In the genomic region with DNA sequence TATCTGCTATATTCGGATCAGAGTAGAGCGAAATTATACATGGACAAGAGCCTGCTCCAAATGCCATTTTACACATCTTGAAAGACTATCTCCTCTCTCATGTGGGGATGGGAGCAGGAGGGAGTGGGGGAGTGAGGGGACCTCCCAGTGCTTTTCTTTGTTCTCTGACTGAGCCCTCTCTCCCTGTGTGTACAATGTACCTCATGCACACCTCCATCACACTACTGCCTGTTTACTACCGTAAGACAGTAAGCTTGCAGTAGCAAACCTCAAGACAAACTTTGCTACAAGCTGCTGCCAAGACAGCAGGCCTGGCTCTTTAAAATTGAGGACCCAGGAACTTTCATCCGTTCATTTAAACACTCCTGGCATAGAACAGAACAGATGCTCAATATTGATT, we compare ENCODE assay signal across 18 cellular contexts. TPM values are rescaled to one million over a fixed set of nuclear protein-coding genes. Genes with fewer than 3 reads are reported as not detected.
A peak's percentile ranks its signal among the peaks of the same experiment; 100 is the strongest.
DNase-seq lines count a peak whose midpoint lies in the region; ATAC-seq and TF ChIP-seq lines count a peak whose summit lies in the region.
"Had no signal": no experiment of that assay in that cellular context is flagged by ENCODE, and none has a peak within 500 bp of the region (broad histone marks: within the 10 kb centered on the region; RNA-seq: fewer than 3 reads in every experiment).

No MANE protein-coding gene starts in this region.

- H3K27me3 ChIP-seq in left ventricle myocardium inferior (ENCODE audit: low read depth), result no peaks in the 10 kb centered on the region
- no peaks in the 10 kb centered on the region for H3K27me3 ChIP-seq in transverse colon
- H3K27me3 ChIP-seq: SJSA1, vagina had no signal

- H3K36me3 Mint-ChIP-seq in glutamatergic neuron (ENCODE audit: unreplicated experiment), result no peaks in the 10 kb centered on the region
- H3K36me3 Mint-ChIP-seq: activated naive CD8-positive, alpha-beta T cell treated with anti-CD3 and anti-CD28 coated beads, Interleukin-2, amount 10 ng/mL, durations not matched to agents 7 days and 5 days; CD4-positive, alpha-beta memory T cell had no signal

- H3K4me3 ChIP-seq in left ventricle myocardium inferior, result no peak overlapping the region
- H3K4me3 ChIP-seq in transverse colon, result no peak overlapping the region
- H3K4me3 ChIP-seq: SJSA1, vagina had no signal

- DNase-seq in left ventricle myocardium inferior, result no peak
- DNase-seq in Right ventricle myocardium superior, result no peak
- peak; percentile 86 for DNase-seq in NCI-H69 (lab: John Stamatoyannopoulos, UW)
- DNase-seq in glutamatergic neuron, result no peak
- DNase-seq in transverse colon, result no peak
- no peak for DNase-seq in SKM-1 treated with dmso at 0.1 percent for 144 hours (lab: John Stamatoyannopoulos, UW; ENCODE audit: unreplicated experiment)
- DNase-seq: activated CD8-positive, alpha-beta memory T cell treated with anti-CD3 and anti-CD28 coated beads for 24 hours; activated naive CD8-positive, alpha-beta T cell treated with anti-CD3 and anti-CD28 coated beads, Interleukin-2, amount 10 ng/mL, durations not matched to agents 7 days and 5 days; CD4-positive, alpha-beta memory T cell; foreskin melanocyte; GOT3; NCI-H226; stimulated activated CD4-positive, alpha-beta T cell treated with anti-CD3 and anti-CD28 coated beads, Interleukin-4, amount 100 ng/mL, for 1 hour had no signal

- H3K27ac ChIP-seq in left ventricle myocardium inferior (replicated peaks) (peak overlapping the region; percentile 52), transverse colon (peak overlapping the region; percentile 13 to 71 (median 42))
- H3K27ac ChIP-seq: HL-60, SJSA1, vagina had no signal

- in situ Hi-C loops in transverse colon (cut with MboI; ENCODE audit: low pct_ligation_motif_present in 1 of 4, low pct_unique_long_range_greater_than_20kb in 1 of 4, low sequenced_read_pairs in 3 of 4), result no loop called here

- H3K27me3 Mint-ChIP-seq in glutamatergic neuron (ENCODE audit: unreplicated experiment), result no peaks in the 10 kb centered on the region

- no peaks in the 10 kb centered on the region for H3K9me3 ChIP-seq in left ventricle myocardium inferior (replicated peaks)
- no peaks in the 10 kb centered on the region for H3K9me3 ChIP-seq in transverse colon
- H3K9me3 ChIP-seq: SJSA1, vagina had no signal

- TF ChIP-seq CTCF in left ventricle myocardium inferior (IDR thresholded peaks at IDR 0.05; ENCODE audit: borderline replicate concordance) (no peak), glutamatergic neuron (IDR thresholded peaks at IDR 0.05; ENCODE audit: partially characterized antibody, unreplicated experiment) (no peak), transverse colon (IDR thresholded peaks at IDR 0.05) (no peak)

- H3K36me3 ChIP-seq in left ventricle myocardium inferior, result peaks cover 10% of the 10 kb centered on the region
- H3K36me3 ChIP-seq in transverse colon, result no peaks in the 10 kb centered on the region
- H3K36me3 ChIP-seq: vagina had no signal

- TF ChIP-seq POLR2A in transverse colon (IDR thresholded peaks at IDR 0.05), result no peak

- H3K9me3 Mint-ChIP-seq in glutamatergic neuron (ENCODE audit: unreplicated experiment), result peaks cover 4% of the 10 kb centered on the region
- H3K9me3 Mint-ChIP-seq: activated naive CD8-positive, alpha-beta T cell treated with anti-CD3 and anti-CD28 coated beads, Interleukin-2, amount 10 ng/mL, durations not matched to agents 7 days and 5 days had no signal

- TF ChIP-seq EP300 in transverse colon (IDR thresholded peaks at IDR 0.05; ENCODE audit: low read depth), result no peak

- ATAC-seq in Right ventricle myocardium superior (ENCODE audit: poor library complexity) (no peak), GM19395 (IDR thresholded peaks at IDR 0.05; ENCODE audit: unreplicated experiment) (no peak), HG03565 (IDR thresholded peaks at IDR 0.05; ENCODE audit: unreplicated experiment) (no peak)

- H3K4me1 ChIP-seq in left ventricle myocardium inferior (peaks cover 61% of the 10 kb centered on the region), transverse colon (peaks cover 9 to 81% (median 48%) of the 10 kb centered on the region in 4 donors)
- H3K4me1 ChIP-seq: SJSA1 had no signal

- H3K4me1 Mint-ChIP-seq in glutamatergic neuron (ENCODE audit: low read depth, unreplicated experiment), result peaks cover 37% of the 10 kb centered on the region
- H3K4me1 Mint-ChIP-seq: activated naive CD8-positive, alpha-beta T cell treated with anti-CD3 and anti-CD28 coated beads, Interleukin-2, amount 10 ng/mL, durations not matched to agents 7 days and 5 days; CD4-positive, alpha-beta memory T cell had no signal

- intact Hi-C loops in left ventricle myocardium inferior (cut with micrococcal nuclease), result no loop called here
- intact Hi-C loops in Right ventricle myocardium superior (cut with DNase I), result no loop called here
- intact Hi-C loops in transverse colon (cut with DNase I; ENCODE audit: low total_unique reads), result no loop called here

- peak overlapping the region; percentile 76 for H3K4me3 Mint-ChIP-seq in glutamatergic neuron (ENCODE audit: unreplicated experiment)
- H3K4me3 Mint-ChIP-seq: activated naive CD8-positive, alpha-beta T cell treated with anti-CD3 and anti-CD28 coated beads, Interleukin-2, amount 10 ng/mL, durations not matched to agents 7 days and 5 days; CD4-positive, alpha-beta memory T cell had no signal

- peak overlapping the region; percentile 98 for H3K27ac Mint-ChIP-seq in glutamatergic neuron (ENCODE audit: unreplicated experiment)
- H3K27ac Mint-ChIP-seq: activated naive CD8-positive, alpha-beta T cell treated with anti-CD3 and anti-CD28 coated beads, Interleukin-2, amount 10 ng/mL, durations not matched to agents 7 days and 5 days; CD4-positive, alpha-beta memory T cell had no signal

- WGBS in transverse colon (ENCODE audit: low coverage in 1 of 2), 2 donors, result 53 to 67% methylated on average over 4 of the region's 4 CpGs

RNA-seq across cellular contexts. Expression of a gene that starts 7.2 kb away (rescaled TPM):
- total RNA-seq in left ventricle myocardium inferior (44.7 TPM), Right ventricle myocardium superior (44.2 TPM), glutamatergic neuron (ENCODE audit: unreplicated experiment) (57.8 TPM), transverse colon (100 to 1,000 TPM in 2 of 4 donors, 10 to 100 TPM in 2; 73.2 to 117 (median 98.0) TPM)
